19 cellular contexts compared by ENCODE assay signal in the genomic region with DNA sequence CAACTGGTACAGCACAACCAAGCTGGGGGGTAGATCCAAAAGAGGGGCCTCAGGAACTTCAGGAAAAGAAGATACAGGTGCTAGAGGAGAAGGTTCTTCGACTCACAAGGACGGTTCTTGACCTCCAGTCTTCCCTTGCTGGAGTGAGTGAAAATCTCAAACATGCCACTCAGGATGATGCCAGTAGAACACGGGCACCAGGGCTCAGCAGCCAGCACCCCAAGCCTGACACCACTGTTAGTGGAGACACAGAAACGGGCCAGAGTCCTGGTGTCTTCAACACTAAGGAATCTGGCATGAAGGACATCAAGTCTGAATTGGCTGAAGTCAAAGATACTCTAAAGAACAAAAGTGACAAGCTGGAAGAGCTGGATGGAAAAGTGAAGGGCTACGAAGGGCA.
"Had no signal": no experiment of that assay in that cellular context is flagged by ENCODE, and none has a peak within 500 bp of the region (broad histone marks: within the 10 kb centered on the region; RNA-seq: fewer than 3 reads in every experiment).

No MANE protein-coding gene starts in this region.

- DNase-seq: activated CD4-positive, alpha-beta T cell treated with anti-CD3 and anti-CD28 coated beads, Interleukin-2, amount 50 U/mL, for 4 hours; activated CD4-positive, CD25-positive, alpha-beta regulatory T cell; activated naive CD8-positive, alpha-beta T cell treated with anti-CD3 and anti-CD28 coated beads for 36 hours; brain microvascular endothelial cell; cerebellar nuclear complex; effector CD8-positive, alpha-beta T cell; kidney glomerular epithelial cell; nephron progenitor cell; SHP77 treated with DMSO at 0.1 percent for 48 hours; sigmoid colon; spleen; stimulated activated CD4-positive, alpha-beta T cell treated with anti-CD3 and anti-CD28 coated beads, Interleukin-1b, Interleukin-23, amount 100 ng/mL, for 48 hours; stomach; testis had no signal

- H3K4me3 ChIP-seq: sigmoid colon, spleen, stomach, testis, upper lobe of left lung had no signal

- H3K4me3 Mint-ChIP-seq: activated naive CD8-positive, alpha-beta T cell treated with anti-CD3 and anti-CD28 coated beads for 36 hours; activated T-helper 1 cell treated with anti-CD3 and anti-CD28 coated beads, Interleukin-12 subunit alpha, Interleukin-12 subunit beta, Interleukin-2, Interleukin-4 antibody, amounts not matched to agents 30 ng/mL and 10 ng/mL and 1 ng/mL, durations not matched to agents 14 hours and 24 hours and 36 hours; nephron progenitor cell; T-helper 1 cell treated with Interleukin-12 subunit alpha and Interleukin-12 subunit beta and Interleukin-4 antibody, amounts not matched to agents 30 μg/mL and 1 μg/mL, for 36 hours had no signal

- ATAC-seq: foreskin keratinocyte, SK-N-SH treated with all-trans-retinoic acid at 6 μM for 48 hours had no signal

- H3K27me3 Mint-ChIP-seq: activated naive CD8-positive, alpha-beta T cell treated with anti-CD3 and anti-CD28 coated beads for 36 hours had no signal

- H3K9me3 ChIP-seq: sigmoid colon, testis, upper lobe of left lung had no signal

- H3K36me3 ChIP-seq: brain microvascular endothelial cell, sigmoid colon, stomach, upper lobe of left lung had no signal

- H3K27ac Mint-ChIP-seq: activated naive CD8-positive, alpha-beta T cell treated with anti-CD3 and anti-CD28 coated beads for 36 hours; activated T-helper 1 cell treated with anti-CD3 and anti-CD28 coated beads, Interleukin-12 subunit alpha, Interleukin-12 subunit beta, Interleukin-2, Interleukin-4 antibody, amounts not matched to agents 30 ng/mL and 10 ng/mL and 1 ng/mL, durations not matched to agents 14 hours and 24 hours and 36 hours; nephron progenitor cell had no signal

- H3K4me1 ChIP-seq: foreskin keratinocyte, sigmoid colon, stomach, testis, upper lobe of left lung had no signal

- H3K27ac ChIP-seq: brain microvascular endothelial cell, foreskin keratinocyte, sigmoid colon, spleen, stomach, testis, upper lobe of left lung had no signal

- H3K27me3 ChIP-seq: brain microvascular endothelial cell, sigmoid colon, spleen, stomach, testis, upper lobe of left lung had no signal
